In the genomic region with DNA sequence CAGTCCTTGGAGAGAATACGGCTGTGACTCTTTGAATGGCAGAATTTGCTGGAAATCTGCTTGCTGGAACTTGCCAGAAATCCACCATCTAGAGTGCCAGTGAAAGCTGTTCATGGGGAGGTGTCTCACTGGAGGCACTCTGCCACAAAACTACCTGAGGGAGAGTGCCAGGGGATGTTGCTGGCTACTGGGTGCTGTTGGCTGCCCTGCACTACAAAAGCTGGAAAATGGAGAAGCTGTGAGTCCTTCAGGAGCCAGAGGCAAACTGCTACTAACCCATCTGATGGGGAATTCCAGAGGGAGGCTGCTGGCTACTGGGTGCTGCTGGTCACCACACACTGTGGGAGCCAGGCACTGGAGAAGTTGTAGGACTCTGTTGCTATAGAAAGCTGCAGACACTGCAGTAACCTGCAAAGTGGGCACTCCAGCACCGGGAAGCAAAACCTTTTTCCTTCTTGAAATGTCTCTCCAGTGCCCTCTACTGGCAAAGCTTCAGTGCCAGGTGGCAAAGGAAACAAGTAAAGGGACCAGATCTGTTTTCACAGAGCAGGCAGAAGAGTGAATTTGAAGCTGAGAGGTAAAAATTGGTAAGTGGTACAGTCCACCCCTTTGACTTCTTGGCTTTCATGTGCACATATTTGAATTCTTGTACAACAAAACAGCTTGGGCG, we compare ENCODE assay signal across 8 cellular contexts. TPM values are rescaled to one million over a fixed set of nuclear protein-coding genes. Genes with fewer than 3 reads are reported as not detected.
DNase-seq lines count a peak whose midpoint lies in the region; ATAC-seq, FAIRE-seq and TF ChIP-seq lines count a peak whose summit lies in the region.

No MANE protein-coding gene starts in this region.

- intact Hi-C loops in A673 (cut with micrococcal nuclease; ENCODE audit: unreplicated experiment) (loop anchor here (2.0 kb wide), 1 partner anchor 165 kb away; no protein-coding TSS in a partner anchor), colonic mucosa (cut with DNase I) (loop anchor here (5.0 kb wide), 1 partner anchor 165 kb away; no protein-coding TSS in a partner anchor)

- POLR2A ChIA-PET in A673 (lab: Charles Lee; ENCODE audit: low non-redundant PET): no interaction called here

- no peak overlapping the region for H3K4me3 ChIP-seq in A673 (ENCODE audit: low read depth, low read length, poor library complexity, severe bottlenecking)
- no peak overlapping the region for H3K4me3 ChIP-seq in colonic mucosa

- H3K27ac ChIP-seq in A673 (ENCODE audit: low read depth, low read length, poor library complexity, severe bottlenecking) (no peak overlapping the region), colonic mucosa (no peak overlapping the region)

- H3K9ac ChIP-seq in colonic mucosa (ENCODE audit: low read depth in 2 of 2, low read length in 2 of 2): no peak overlapping the region

- TF ChIP-seq CTCF in A673 (conservative IDR thresholded peaks at IDR 0.05; ENCODE audit: low read depth, low read length): peak; percentile 81
- TF ChIP-seq CTCF in colonic mucosa (IDR thresholded peaks at IDR 0.05): peak; percentile 66

- H3K27me3 ChIP-seq in A673 (replicated peaks; ENCODE audit: insufficient read depth, low read depth, low read length, poor library complexity): no peaks in the 10 kb centered on the region
- no peaks in the 10 kb centered on the region for H3K27me3 ChIP-seq in colonic mucosa

- no TSS peak for BruUV-seq in A673 (replicated peaks; lab: Mats Ljungman, UMichigan)

- DNase-seq in A673 (ENCODE audit: low spot score) (peak; percentile 74), GM18507 (ENCODE audit: extremely low spot score, insufficient read length, low read depth) (no peak), NCI-H2196 treated with DMSO at 0.1 percent for 48 hours (lab: John Stamatoyannopoulos, UW; ENCODE audit: unreplicated experiment) (peak; percentile 3), colonic mucosa (peak; percentile 73), lung microvascular endothelial cell (ENCODE audit: low read depth in 2 of 2) (peak; percentile 61 to 75)
- peak; percentile 11 for DNase-seq in activated CD4-positive, CD25-positive, alpha-beta regulatory T cell treated with anti-CD3 and anti-CD28 coated beads, Interleukin-2, amount 50 U/mL, for 16 hours (ENCODE audit: low read depth, low spot score)
- peak; percentile 16 to 27 for DNase-seq in stimulated activated CD8-positive, alpha-beta memory T cell treated with anti-CD3 and anti-CD28 coated beads, Interleukin-7, amount 100 ng/mL, for 4 hours (ENCODE audit: low read depth in 2 of 2)

- H3K4me1 ChIP-seq in A673 (ENCODE audit: insufficient read depth, low read length, poor library complexity, severe bottlenecking) (no peaks in the 10 kb centered on the region), colonic mucosa (no peaks in the 10 kb centered on the region)

- H3K9me3 ChIP-seq in A673 (ENCODE audit: low read depth, low read length, poor library complexity, severe bottlenecking) (no peaks in the 10 kb centered on the region), colonic mucosa (no peaks in the 10 kb centered on the region)

- no peak for ATAC-seq in HG02938 (IDR thresholded peaks at IDR 0.05; ENCODE audit: unreplicated experiment)

- CTCF ChIA-PET in A673 (lab: Charles Lee): interaction anchor here (0.9 to 1.3 kb wide), 8 partner anchors 9 to 171 kb away, joined by 3 to 10 read pairs (median 4); no protein-coding TSS in a partner anchor

- H3K36me3 ChIP-seq in A673 (ENCODE audit: insufficient read depth, low read length, poor library complexity, severe bottlenecking): no peaks in the 10 kb centered on the region
- H3K36me3 ChIP-seq in colonic mucosa: no peaks in the 10 kb centered on the region

- peak; percentile 84 for FAIRE-seq in GM18507 (lab: Jason Lieb, UNC)

RNA-seq across cellular contexts. Expression of a gene that starts 47.8 kb away (rescaled TPM):
- total RNA-seq in A673 (2021) (126 and 132 TPM in 2 replicates), colonic mucosa (100 to 1,000 TPM in 1 of 2 donors, 10 to 100 TPM in 1; 78.7 to 172 TPM), lung microvascular endothelial cell (48.4 and 65.9 TPM in 2 replicates)

RNA-seq across cellular contexts. Expression of a gene that starts 59.3 kb away (rescaled TPM):
- total RNA-seq in A673 (2021) (0.68 and 1.0 TPM in 2 replicates), colonic mucosa (under 1 TPM; 0.66 to 0.72 TPM), lung microvascular endothelial cell (under 0.01 TPM in 1 of 2 replicates, not detected in the other)

RNA-seq across cellular contexts. Expression of a gene that starts 59.5 kb away (rescaled TPM):
- total RNA-seq in A673 (2021) (225 and 230 TPM in 2 replicates), colonic mucosa (100 to 1,000 TPM in 1 of 2 donors, 10 to 100 TPM in 1; 68.4 to 124 TPM), lung microvascular endothelial cell (8.9 and 9.5 TPM in 2 replicates)
